Comparison of ENCODE assay signal across 8 cellular contexts in genomic region chr15:67838789-67839332, GRCh38. TPM values are rescaled to one million over a fixed set of nuclear protein-coding genes. Genes with fewer than 3 reads are reported as not detected.
DNase-seq lines count a peak whose midpoint lies in the region; ATAC-seq and TF ChIP-seq lines count a peak whose summit lies in the region.

No MANE protein-coding gene starts in this region.

- no peak for TF ChIP-seq CTCF in HFFc6 (IDR thresholded peaks at IDR 0.05)
- TF ChIP-seq CTCF in fibroblast of mammary gland (conservative IDR thresholded peaks at IDR 0.05; ENCODE audit: control insufficient read depth, insufficient read depth, low read depth, low read length) = no peak
- no peak for TF ChIP-seq CTCF in nephron progenitor cell (IDR thresholded peaks at IDR 0.05)

- H3K27ac Mint-ChIP-seq in HFFc6 = no peak overlapping the region
- H3K27ac Mint-ChIP-seq in T-helper 17 cell = peak overlapping the region; percentile 100
- no peak overlapping the region for H3K27ac Mint-ChIP-seq in nephron progenitor cell

- peak overlapping the region; percentile 45 for H3K4me3 ChIP-seq in fibroblast of mammary gland (ENCODE audit: control insufficient read depth, low read depth, low read length)

- DNase-seq in AG20443 (ENCODE audit: low spot score) (peak; percentile 65), HFFc6 (no peak), T-helper 17 cell (no peak), fibroblast of mammary gland (ENCODE audit: low read depth) (no peak), nephron progenitor cell (peak; percentile 71)
- no peak for DNase-seq in stimulated activated CD4-positive, alpha-beta T cell treated with anti-CD3 and anti-CD28 coated beads, Interleukin-12 subunit alpha, Interleukin-12 subunit beta, amount 100 ng/mL, for 4 hours

- H3K9me3 ChIP-seq in T-helper 17 cell (ENCODE audit: control insufficient read depth, low read length, poor library complexity, severe bottlenecking) = no peaks in the 10 kb centered on the region

- H3K27me3 Mint-ChIP-seq in HFFc6 (ENCODE audit: insufficient read depth) (peaks cover 23% of the 10 kb centered on the region), T-helper 17 cell (peaks cover 27% of the 10 kb centered on the region), nephron progenitor cell (ENCODE audit: low read depth, poor library complexity) (peaks cover 62% of the 10 kb centered on the region)

- H3K4me3 Mint-ChIP-seq in HFFc6 = peak overlapping the region; percentile 39; the same call in 1 of the 2 replicates
- H3K4me3 Mint-ChIP-seq in T-helper 17 cell = peak overlapping the region; percentile 28
- H3K4me3 Mint-ChIP-seq in nephron progenitor cell = peak overlapping the region; percentile 93

- H3K4me1 Mint-ChIP-seq in HFFc6 (ENCODE audit: low read depth) (peaks cover 46% of the 10 kb centered on the region), T-helper 17 cell (peaks cover 38% of the 10 kb centered on the region), nephron progenitor cell (peaks cover 64% of the 10 kb centered on the region)

- no peaks in the 10 kb centered on the region for H3K36me3 Mint-ChIP-seq in HFFc6 (ENCODE audit: low read depth)
- peaks cover 7% of the 10 kb centered on the region for H3K36me3 Mint-ChIP-seq in T-helper 17 cell (ENCODE audit: low read depth)
- H3K36me3 Mint-ChIP-seq in nephron progenitor cell (ENCODE audit: low read depth) = no peaks in the 10 kb centered on the region

- H3K9me3 Mint-ChIP-seq in HFFc6 = peaks cover 3% of the 10 kb centered on the region; the same call in 1 of the 2 replicates
- peaks cover 3% of the 10 kb centered on the region for H3K9me3 Mint-ChIP-seq in nephron progenitor cell

- ATAC-seq in T-helper 17 cell (no peak), HG02642 (IDR thresholded peaks at IDR 0.05; ENCODE audit: poor library complexity, unreplicated experiment) (no peak), HG03175 (IDR thresholded peaks at IDR 0.05; ENCODE audit: unreplicated experiment) (no peak)

RNA-seq across cellular contexts. Expression of gene RNU6-1, which starts 1.0 kb away (rescaled TPM):
- total RNA-seq in HFFc6 (2021; fragmentation: NEBNext Ultra II Directional; extraction: Animal tissue kit (Norgen Biotek cat#: 25700)) = not detected
- not detected for total RNA-seq in T-helper 17 cell

RNA-seq across cellular contexts. Expression of gene SKOR1, which starts 13.6 kb away (rescaled TPM):
- total RNA-seq in HFFc6 (2021; fragmentation: NEBNext Ultra II Directional; extraction: Animal tissue kit (Norgen Biotek cat#: 25700)) = under 1 TPM in 5 of 6 experiments, not detected in 1; 0.05 to 0.13 (median 0.09) TPM
- total RNA-seq in T-helper 17 cell = 1 to 10 TPM; 2.2 to 2.7 TPM

Comparison
In these comparisons a context has a peak if more than half of its experiments do, and no peak if none do; other contexts are left out.
1. DNase-seq: peak in AG20443 (single experiment) and nephron progenitor cell (single experiment); none in HFFc6 (single experiment), T-helper 17 cell (0 of 3), fibroblast of mammary gland (single experiment) and stimulated activated CD4-positive, alpha-beta T cell treated with anti-CD3 and anti-CD28 coated beads, Interleukin-12 subunit alpha, Interleukin-12 subunit beta, amount 100 ng/mL, for 4 hours (single experiment).
2. H3K4me3 Mint-ChIP-seq: peak in every context shown above with its lines; median percentile 93 in nephron progenitor cell; 39 in HFFc6; 28 in T-helper 17 cell.